20 cellular contexts compared by ENCODE assay signal in the genomic region with DNA sequence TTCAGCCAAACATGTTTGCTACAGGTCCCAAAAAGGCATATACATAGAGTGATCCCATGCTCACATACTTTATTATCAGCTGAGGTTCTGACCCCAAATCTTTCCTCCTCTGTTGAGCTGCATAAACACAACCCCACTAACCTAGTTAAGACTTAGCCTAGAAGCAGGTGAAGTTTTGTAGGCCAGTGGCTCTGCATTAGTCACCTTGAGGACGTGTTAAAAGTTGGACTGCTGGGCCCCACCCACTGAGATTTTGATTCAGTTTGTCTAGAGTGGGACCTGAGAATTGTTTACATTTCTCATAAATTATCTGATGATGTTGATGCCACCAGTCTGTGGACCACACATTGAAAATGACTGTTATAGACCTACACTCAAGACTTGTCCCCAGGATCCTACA. TPM values are rescaled to one million over a fixed set of nuclear protein-coding genes. Genes with fewer than 3 reads are reported as not detected.
DNase-seq lines count a peak whose midpoint lies in the region; ATAC-seq, FAIRE-seq and TF ChIP-seq lines count a peak whose summit lies in the region.
"Had no signal": no experiment of that assay in that cellular context is flagged by ENCODE, and none has a peak within 500 bp of the region (broad histone marks: within the 10 kb centered on the region; RNA-seq: fewer than 3 reads in every experiment).

No MANE protein-coding gene starts in this region.

- H4K20me1 ChIP-seq in PC-3 (ENCODE audit: low read length): no peaks in the 10 kb centered on the region
- H4K20me1 ChIP-seq: BLaER1 had no signal

- intact Hi-C loops in esophagus squamous epithelium (cut with DNase I): no loop called here
- intact Hi-C loops in PC-3 (cut with micrococcal nuclease): no loop called here
- intact Hi-C loops in spleen (cut with DNase I; ENCODE audit: low total_unique reads): no loop called here

- peaks cover 56% of the 10 kb centered on the region for H3K4me1 Mint-ChIP-seq in chondrocyte (ENCODE audit: low read depth)
- H3K4me1 Mint-ChIP-seq in nephron: peaks cover 37% of the 10 kb centered on the region
- H3K4me1 Mint-ChIP-seq in stimulated activated naive B cell treated with anti-CD40 and anti-IgM and Interleukin-4, amounts not matched to agents 10 μg/mL and 1 μg/mL and 100 μg/mL, for 72 hours: peaks cover 0 to 5% of the 10 kb centered on the region in 2 donors
- H3K4me1 Mint-ChIP-seq: CD14-positive monocyte had no signal

- DNase-seq in chondrocyte (ENCODE audit: low spot score) (no peak), esophagus squamous epithelium (lab: John Stamatoyannopoulos, UW) (no peak), PC-3 (no peak), spleen (no peak), D721Med (ENCODE audit: insufficient read length, low spot score) (no peak)
- no peak for DNase-seq in stimulated activated naive B cell treated with anti-CD40 and anti-IgM and Interleukin-4, amounts not matched to agents 10 μg/mL and 1 μg/mL and 100 μg/mL, for 72 hours
- DNase-seq: 8988T; Calu3; CD8-positive, alpha-beta T cell; DMS 273 treated with DMSO at 0.1 percent for 48 hours; DMS53; DND-41; EL; GM23248 had no signal

- H3K9me3 Mint-ChIP-seq in chondrocyte (ENCODE audit: low read depth) (no peaks in the 10 kb centered on the region), nephron (no peaks in the 10 kb centered on the region)
- no peaks in the 10 kb centered on the region for H3K9me3 Mint-ChIP-seq in stimulated activated naive B cell treated with anti-CD40 and anti-IgM and Interleukin-4, amounts not matched to agents 10 μg/mL and 1 μg/mL and 100 μg/mL, for 72 hours
- H3K9me3 Mint-ChIP-seq: CD14-positive monocyte; CD8-positive, alpha-beta T cell had no signal

- POLR2A ChIA-PET in PC-3 (lab: Charles Lee; ENCODE audit: unreplicated experiment): no interaction called here

- CTCF ChIA-PET in PC-3 (lab: Charles Lee): no interaction called here

- H3K27ac Mint-ChIP-seq in chondrocyte (ENCODE audit: unreplicated experiment): peak overlapping the region; percentile 28
- H3K27ac Mint-ChIP-seq in nephron: peak overlapping the region in 2 of 3 experiments; percentile 23 to 87
- H3K27ac Mint-ChIP-seq in stimulated activated naive B cell treated with anti-CD40 and anti-IgM and Interleukin-4, amounts not matched to agents 10 μg/mL and 1 μg/mL and 100 μg/mL, for 72 hours: peak overlapping the region; percentile 5
- H3K27ac Mint-ChIP-seq: CD14-positive monocyte; CD8-positive, alpha-beta T cell had no signal

- BruUV-seq in PC-3 (replicated peaks; lab: Mats Ljungman, UMichigan): no TSS peak

- H3K27me3 Mint-ChIP-seq in chondrocyte (ENCODE audit: low read depth) (no peaks in the 10 kb centered on the region), nephron (ENCODE audit: low read depth) (peaks cover 4% of the 10 kb centered on the region)
- H3K27me3 Mint-ChIP-seq in stimulated activated naive B cell treated with anti-CD40 and anti-IgM and Interleukin-4, amounts not matched to agents 10 μg/mL and 1 μg/mL and 100 μg/mL, for 72 hours: no peaks in the 10 kb centered on the region

- peak overlapping the region; percentile 15 to 21 (median 18) for H3K27ac ChIP-seq in esophagus squamous epithelium
- H3K27ac ChIP-seq in PC-3 (ENCODE audit: low read length): no peak overlapping the region
- H3K27ac ChIP-seq in spleen: no peak overlapping the region
- H3K27ac ChIP-seq: BLaER1, GM23248 had no signal

- TF ChIP-seq CTCF in chondrocyte (IDR thresholded peaks at IDR 0.05) (no peak), esophagus squamous epithelium (IDR thresholded peaks at IDR 0.05) (no peak), nephron (IDR thresholded peaks at IDR 0.05; ENCODE audit: unreplicated experiment in 3 of 3) (no peak), PC-3 (conservative IDR thresholded peaks at IDR 0.05; ENCODE audit: low read depth, low read length) (no peak), spleen (IDR thresholded peaks at IDR 0.05 in 8 of 11, conservative IDR thresholded peaks at IDR 0.05 in 3 of 11) (no peak), D721Med (IDR thresholded peaks at IDR 0.05; ENCODE audit: insufficient read depth, missing control alignments) (no peak)

- no peaks in the 10 kb centered on the region for H3K79me2 ChIP-seq in PC-3 (ENCODE audit: low read length)

- H3F3A ChIP-seq in PC-3 (ENCODE audit: low read length, unreplicated experiment): no peaks in the 10 kb centered on the region

- H3K36me3 Mint-ChIP-seq in chondrocyte (ENCODE audit: low read depth) (no peaks in the 10 kb centered on the region), nephron (ENCODE audit: low read depth) (no peaks in the 10 kb centered on the region)
- no peaks in the 10 kb centered on the region for H3K36me3 Mint-ChIP-seq in stimulated activated naive B cell treated with anti-CD40 and anti-IgM and Interleukin-4, amounts not matched to agents 10 μg/mL and 1 μg/mL and 100 μg/mL, for 72 hours
- H3K36me3 Mint-ChIP-seq: CD14-positive monocyte; CD8-positive, alpha-beta T cell had no signal

- H2AFZ ChIP-seq in PC-3 (ENCODE audit: low read length): no peak overlapping the region
- H2AFZ ChIP-seq: GM23248 had no signal

- WGBS in esophagus squamous epithelium, 2 donors: 27 to 75% methylated on average over 1 of the region's 1 CpG
- WGBS in spleen, 5 donors: 63 to 92% (median 83%) methylated on average over 1 of the region's 1 CpG

- no peak overlapping the region for H3K4me3 ChIP-seq in esophagus squamous epithelium
- H3K4me3 ChIP-seq in PC-3 (ENCODE audit: low read length): no peak overlapping the region
- no peak overlapping the region for H3K4me3 ChIP-seq in spleen
- H3K4me3 ChIP-seq: BLaER1, GM12878, GM23248, HAP-1 had no signal

- H3K4me1 ChIP-seq in esophagus squamous epithelium: peaks cover 0 to 81% (median 27%) of the 10 kb centered on the region in 3 donors
- no peaks in the 10 kb centered on the region for H3K4me1 ChIP-seq in PC-3 (ENCODE audit: insufficient read depth, low read length)
- no peaks in the 10 kb centered on the region for H3K4me1 ChIP-seq in spleen
- H3K4me1 ChIP-seq: BLaER1 had no signal

- H3K4me3 Mint-ChIP-seq in chondrocyte (ENCODE audit: unreplicated experiment) (no peak overlapping the region), nephron (no peak overlapping the region)
- H3K4me3 Mint-ChIP-seq in stimulated activated naive B cell treated with anti-CD40 and anti-IgM and Interleukin-4, amounts not matched to agents 10 μg/mL and 1 μg/mL and 100 μg/mL, for 72 hours: no peak overlapping the region
- H3K4me3 Mint-ChIP-seq: CD14-positive monocyte; CD8-positive, alpha-beta T cell had no signal

- TF ChIP-seq POLR2A in esophagus squamous epithelium (IDR thresholded peaks at IDR 0.05) (no peak), spleen (IDR thresholded peaks at IDR 0.05) (no peak)

- ATAC-seq in stimulated activated naive B cell treated with anti-CD40 and anti-IgM and Interleukin-4, amounts not matched to agents 10 μg/mL and 1 μg/mL and 100 μg/mL, for 72 hours (replicated peaks): no peak
- no peak for ATAC-seq in PC-3
- ATAC-seq: CD8-positive, alpha-beta T cell; GM12878; HepG2 had no signal

- no peak for FAIRE-seq in D721Med (lab: Jason Lieb, UNC)
- FAIRE-seq: GM12878, HepG2 had no signal

- H3K27me3 ChIP-seq in esophagus squamous epithelium: no peaks in the 10 kb centered on the region
- H3K27me3 ChIP-seq in PC-3 (ENCODE audit: low read length): no peaks in the 10 kb centered on the region
- no peaks in the 10 kb centered on the region for H3K27me3 ChIP-seq in spleen (replicated peaks in 1 of 7)
- H3K27me3 ChIP-seq: BLaER1 had no signal

- H3K9ac ChIP-seq in PC-3 (ENCODE audit: low read length): no peak overlapping the region
- H3K9ac ChIP-seq: BLaER1, GM23248 had no signal

- H3K36me3 ChIP-seq in esophagus squamous epithelium (no peaks in the 10 kb centered on the region), PC-3 (ENCODE audit: low read depth, low read length) (no peaks in the 10 kb centered on the region), spleen (no peaks in the 10 kb centered on the region)
- H3K36me3 ChIP-seq: BLaER1, HAP-1 had no signal

- H3K9me3 ChIP-seq in esophagus squamous epithelium (no peaks in the 10 kb centered on the region), PC-3 (ENCODE audit: low read length) (no peaks in the 10 kb centered on the region), spleen (no peaks in the 10 kb centered on the region)
- H3K9me3 ChIP-seq: BLaER1, HAP-1 had no signal

- H3K4me2 ChIP-seq in PC-3 (ENCODE audit: low read length): no peak overlapping the region
- H3K4me2 ChIP-seq: BLaER1 had no signal

- no peaks in the 10 kb centered on the region for H3K9me2 ChIP-seq in PC-3 (replicated peaks; ENCODE audit: low read length)

RNA-seq across cellular contexts. Expression of gene GAB1, which starts 43.8 kb away (rescaled TPM):
- 30.1 to 52.2 TPM (median 33.2 TPM) in 3 replicates for total RNA-seq in chondrocyte
- 10 to 100 TPM; 25.7 to 37.6 (median 32.8) TPM for total RNA-seq in esophagus squamous epithelium
- total RNA-seq in PC-3 (2014; rRNA removed): 3.3 and 4.9 TPM in 2 replicates
- total RNA-seq in spleen: 10 to 100 TPM; 21.6 to 53.6 (median 33.1) TPM
- polyA plus RNA-seq in spleen: 1 to 10 TPM; 1.6 to 4.7 (median 3.1) TPM

Comparison
In these comparisons a context has a peak if more than half of its experiments do, and no peak if none do; other contexts are left out.
1. H3K27ac Mint-ChIP-seq: peak in every context shown above with its lines; median percentile 55 in nephron; 28 in chondrocyte; 5 in stimulated activated naive B cell treated with anti-CD40 and anti-IgM and Interleukin-4, amounts not matched to agents 10 μg/mL and 1 μg/mL and 100 μg/mL, for 72 hours.
2. H3K27ac ChIP-seq: peak in esophagus squamous epithelium (4 of 4); none in PC-3 (single experiment) and spleen (0 of 8).